Comparison of ENCODE assay signal across 14 cellular contexts in genomic region chr15:98854496-98854895, GRCh38.
DNase-seq lines count a peak whose midpoint lies in the region; ATAC-seq, FAIRE-seq and TF ChIP-seq lines count a peak whose summit lies in the region.
"Had no signal": no experiment of that assay in that cellular context is flagged by ENCODE, and none has a peak within 500 bp of the region (broad histone marks: within the 10 kb centered on the region; RNA-seq: fewer than 3 reads in every experiment).

No MANE protein-coding gene starts in this region.

- peaks cover 6% of the 10 kb centered on the region for H3K23me2 ChIP-seq in H1 (ENCODE audit: low read depth, low read length)

- H3K27ac ChIP-seq in heart right ventricle = peak overlapping the region in 6 of 10 donors; percentile 18 to 89 (median 85)
- H3K27ac ChIP-seq in H1 (ENCODE audit: low read depth, low read length) = no peak overlapping the region
- peak overlapping the region; percentile 94 for H3K27ac ChIP-seq in vagina
- H3K27ac ChIP-seq in WERI-Rb-1 = no peak overlapping the region
- H3K27ac ChIP-seq: cardiac muscle cell had no signal

- ATAC-seq in heart right ventricle (peak in 1 of 8 donors; percentile 30), left cardiac atrium (no peak), HG02885 (IDR thresholded peaks at IDR 0.05; ENCODE audit: poor library complexity, unreplicated experiment) (no peak)
- ATAC-seq in naive thymus-derived CD8-positive, alpha-beta T cell = no peak

- peak overlapping the region in 1 of 4 experiments; percentile 51; a peak in 1 of 7 replicates for H3K9ac ChIP-seq in H1 (replicated peaks in 1 of 4; ENCODE audit: extremely low read depth in 1 of 4, low read depth in 3 of 4, low read length in 3 of 4)

- peaks cover 19 to 94% of the 10 kb centered on the region in 2 experiments for H3K79me2 ChIP-seq in H1 (ENCODE audit: control insufficient read depth in 1 of 2, insufficient read depth in 2 of 2, low read length in 2 of 2)

- DNase-seq in heart right ventricle (no peak), left cardiac atrium (no peak), H1 (ENCODE audit: low read depth in 1 of 2, low spot score in 2 of 2) (no peak), vagina (ENCODE audit: extremely low spot score in 2 of 2) (no peak), DMS153 (lab: John Stamatoyannopoulos, UW) (no peak), WERI-Rb-1 (no peak)
- no peak for DNase-seq in naive thymus-derived CD8-positive, alpha-beta T cell
- DNase-seq: activated T-cell treated with anti-CD3 and anti-CD28 coated beads for 4 hours, KG1, midbrain, NCI-H2029, OCI-M1 had no signal

- H3K36me3 ChIP-seq in heart right ventricle = no peaks in the 10 kb centered on the region
- H3K36me3 ChIP-seq in H1 (ENCODE audit: control insufficient read depth in 2 of 4, insufficient read depth in 4 of 4, low read length in 3 of 4) = no peaks in the 10 kb centered on the region
- no peaks in the 10 kb centered on the region for H3K36me3 ChIP-seq in vagina
- H3K36me3 ChIP-seq in WERI-Rb-1 = no peaks in the 10 kb centered on the region
- H3K36me3 ChIP-seq: cardiac muscle cell had no signal

- H2AK5ac ChIP-seq in H1 (ENCODE audit: low read depth, low read length) = no peak overlapping the region

- H2BK20ac ChIP-seq in H1 (ENCODE audit: low read length) = no peak overlapping the region; the same call in 1 of the 2 replicates

- H4K91ac ChIP-seq in H1 (replicated peaks; ENCODE audit: insufficient read length, low read length) = no peak overlapping the region

- peak overlapping the region; percentile 87 to 94; a peak in 1 of 4 replicates for H3K4me2 ChIP-seq in H1 (ENCODE audit: insufficient read depth in 1 of 2, low read depth in 2 of 2, low read length in 2 of 2)

- no peak overlapping the region for H2BK5ac ChIP-seq in H1 (ENCODE audit: low read depth, low read length)

- H3K4me1 ChIP-seq in heart right ventricle (peaks cover 25 to 88% (median 67%) of the 10 kb centered on the region in 9 donors), H1 (replicated peaks in 1 of 4; ENCODE audit: control insufficient read depth in 3 of 4, insufficient read depth in 4 of 4, low read length in 3 of 4) (peaks cover 23 to 39% (median 33%) of the 10 kb centered on the region in 4 experiments), vagina (peaks cover 81% of the 10 kb centered on the region)

- intact Hi-C loops in heart right ventricle (cut with DNase I) (no loop called here), left cardiac atrium (cut with DNase I) (no loop called here), vagina (cut with DNase I) (no loop called here)

- WGBS in heart right ventricle, 2 donors = 54 to 68% methylated on average over 7 of the region's 7 CpGs
- WGBS in H1 (ENCODE audit: extremely low coverage in 1 of 2, insufficient coverage in 1 of 2, insufficient read length in 1 of 2, insufficient replicate concordance in 2 of 2, low coverage in 1 of 2, low lambda C conversion rate in 2 of 2, missing lambda C conversion rate in 1 of 2), 2 experiments = 85% methylated on average over 7 of the region's 7 CpGs; no CpG with 5 or more reads in 1 of the 2 experiments

- no peak overlapping the region for H3K4ac ChIP-seq in H1 (replicated peaks; ENCODE audit: insufficient read length, low read depth, low read length)

- no peak for TF ChIP-seq EP300 in H1 (IDR thresholded peaks at IDR 0.05; ENCODE audit: borderline replicate concordance in 1 of 2, low read depth in 2 of 2, low read length in 2 of 2)

- H2BK15ac ChIP-seq in H1 (ENCODE audit: low read length) = no peak overlapping the region

- TF ChIP-seq CTCF in heart right ventricle (IDR thresholded peaks at IDR 0.05) = no peak
- TF ChIP-seq CTCF in H1 (IDR thresholded peaks at IDR 0.05; ENCODE audit: control extremely low read depth in 1 of 3, insufficient read depth in 1 of 3, low read depth in 1 of 3, low read length in 3 of 3) = no peak
- TF ChIP-seq CTCF in vagina (IDR thresholded peaks at IDR 0.05) = no peak
- TF ChIP-seq CTCF in WERI-Rb-1 (IDR thresholded peaks at IDR 0.05; ENCODE audit: low read depth, low read length) = no peak

- no peak for FAIRE-seq in H1 (lab: Jason Lieb, UNC)

- no peak for TF ChIP-seq RAD21 in H1 (IDR thresholded peaks at IDR 0.05 in 1 of 2, conservative IDR thresholded peaks at IDR 0.05 in 1 of 2; ENCODE audit: low read depth in 2 of 2, low read length in 2 of 2)

- no peak overlapping the region for H3K14ac ChIP-seq in H1 (ENCODE audit: insufficient read length)

- no peak overlapping the region for H3K23ac ChIP-seq in H1 (ENCODE audit: insufficient read length)

- peak overlapping the region in 7 of 10 donors; percentile 13 to 88 (median 67) for H3K27ac Mint-ChIP-seq in naive thymus-derived CD8-positive, alpha-beta T cell

- H4K8ac ChIP-seq in H1 (ENCODE audit: extremely low read depth, insufficient read depth, low read length) = no peak overlapping the region; the same call in 1 of the 2 replicates

- peaks cover 10 to 20% of the 10 kb centered on the region in 2 experiments for H4K20me1 ChIP-seq in H1 (replicated peaks in 1 of 2; ENCODE audit: control insufficient read depth in 1 of 2, insufficient read depth in 2 of 2, low read length in 2 of 2)

- POLR2A ChIA-PET in H1 (lab: Charles Lee; ENCODE audit: partially characterized antibody) = no interaction called here
- POLR2A ChIA-PET in naive thymus-derived CD8-positive, alpha-beta T cell (lab: Charles Lee) = no interaction called here

- no peak overlapping the region for H2BK120ac ChIP-seq in H1 (replicated peaks; ENCODE audit: low read depth, low read length)

- CTCF ChIA-PET in H1 (lab: Charles Lee; ENCODE audit: partially characterized antibody) = interaction anchor here (1.1 to 2.0 kb wide), 4 partner anchors 19 to 76 kb away, joined by 3 to 8 read pairs (median 3); no protein-coding TSS in a partner anchor

- H2BK12ac ChIP-seq in H1 (ENCODE audit: low read depth, low read length) = 0 out of 2 replicates have a peak overlapping the region, but pooled peaks have one; percentile 33

- no peak overlapping the region for H2AFZ ChIP-seq in H1 (ENCODE audit: low read length)

- H3K27me3 Mint-ChIP-seq in naive thymus-derived CD8-positive, alpha-beta T cell = no peaks in the 10 kb centered on the region

- no peaks in the 10 kb centered on the region for H3K9me3 Mint-ChIP-seq in naive thymus-derived CD8-positive, alpha-beta T cell

- no peaks in the 10 kb centered on the region for H3K9me3 ChIP-seq in heart right ventricle
- H3K9me3 ChIP-seq in H1 (ENCODE audit: insufficient read depth in 2 of 2, low read depth in 1 of 2, low read length in 1 of 2) = no peaks in the 10 kb centered on the region
- no peaks in the 10 kb centered on the region for H3K9me3 ChIP-seq in vagina
- H3K9me3 ChIP-seq in WERI-Rb-1 (ENCODE audit: severe bottlenecking) = no peaks in the 10 kb centered on the region

- H3K56ac ChIP-seq in H1 (replicated peaks; ENCODE audit: insufficient read length, low read depth, low read length) = no peak overlapping the region

- TF ChIP-seq POLR2A in H1 (IDR thresholded peaks at IDR 0.05; ENCODE audit: control extremely low read depth in 1 of 2, low read depth in 2 of 2, low read length in 2 of 2) (no peak), vagina (IDR thresholded peaks at IDR 0.05) (no peak)

- no peaks in the 10 kb centered on the region for H3K36me3 Mint-ChIP-seq in naive thymus-derived CD8-positive, alpha-beta T cell

- peak overlapping the region in 4 of 10 donors; percentile 33 to 97 (median 70) for H3K4me3 Mint-ChIP-seq in naive thymus-derived CD8-positive, alpha-beta T cell

- H3K4me1 Mint-ChIP-seq in naive thymus-derived CD8-positive, alpha-beta T cell = peaks cover 32 to 72% (median 66%) of the 10 kb centered on the region in 4 donors

- H3K4me3 ChIP-seq in heart right ventricle (no peak overlapping the region), H1 (ENCODE audit: extremely low read depth in 1 of 4, insufficient read depth in 2 of 4, low read depth in 3 of 4, low read length in 4 of 4) (no peak overlapping the region), vagina (no peak overlapping the region), WERI-Rb-1 (ENCODE audit: low read depth, low read length) (no peak overlapping the region)
- H3K4me3 ChIP-seq: cardiac muscle cell had no signal

- no peak overlapping the region for H3K18ac ChIP-seq in H1 (ENCODE audit: extremely low read depth, low read length)

- H4K5ac ChIP-seq in H1 (ENCODE audit: insufficient read length, low read depth, low read length) = no peak overlapping the region

- H3K27me3 ChIP-seq in heart right ventricle (no peaks in the 10 kb centered on the region), H1 (replicated peaks in 1 of 4; ENCODE audit: control insufficient read depth in 3 of 4, extremely low read depth in 1 of 4, insufficient read depth in 3 of 4, low read length in 3 of 4) (no peaks in the 10 kb centered on the region), vagina (no peaks in the 10 kb centered on the region), WERI-Rb-1 (ENCODE audit: insufficient read depth, low read depth, severe bottlenecking) (no peaks in the 10 kb centered on the region)
- H3K27me3 ChIP-seq: cardiac muscle cell had no signal

- peaks cover 11% of the 10 kb centered on the region for H3K79me1 ChIP-seq in H1 (ENCODE audit: low read depth, low read length)

TF ChIP-seq in H1, 55 proteins besides CTCF, POLR2A, EP300 and RAD21 (continues in another document):
- TF ChIP-seq CTBP2 (IDR thresholded peaks at IDR 0.05; ENCODE audit: borderline replicate concordance, insufficient read depth, insufficient read length, low read length) (no peak), TEAD4 (IDR thresholded peaks at IDR 0.05; ENCODE audit: low read depth, low read length) (no peak), KDM4A (IDR thresholded peaks at IDR 0.05; ENCODE audit: low read depth, low read length, severe bottlenecking) (no peak), TAF1 (IDR thresholded peaks at IDR 0.05; ENCODE audit: low read depth, low read length) (no peak), CEBPB (IDR thresholded peaks at IDR 0.05; ENCODE audit: low read depth, low read length) (no peak), USF2 (IDR thresholded peaks at IDR 0.05; ENCODE audit: low read length) (no peak), EGR1 (IDR thresholded peaks at IDR 0.05; ENCODE audit: borderline replicate concordance, low read depth, low read length) (no peak), CBX8 (IDR thresholded peaks at IDR 0.05; ENCODE audit: borderline replicate concordance, low read depth, low read length) (no peak), GTF2F1 (IDR thresholded peaks at IDR 0.05; ENCODE audit: borderline replicate concordance, low read depth, low read length) (no peak), NANOG (IDR thresholded peaks at IDR 0.05; ENCODE audit: insufficient read depth, low read depth, low read length, poor library complexity, severe bottlenecking) (no peak), SIX5 (IDR thresholded peaks at IDR 0.05; ENCODE audit: low read depth, low read length) (no peak), TCF12 (IDR thresholded peaks at IDR 0.05; ENCODE audit: low read depth, low read length) (no peak)

Comparison
In these comparisons a context has a peak if more than half of its experiments do, and no peak if none do; other contexts are left out.
1. H3K27ac ChIP-seq: peak in heart right ventricle (6 of 10) and vagina (single experiment); none in H1 (single experiment) and WERI-Rb-1 (single experiment).